1 cellular context compared by ENCODE assay signal in genomic region chr16:11871193-11871592, GRCh38.
TF ChIP-seq lines count a peak whose summit lies in the region.

No MANE protein-coding gene starts in this region.

TF ChIP-seq in IMR-90, 13 proteins besides CTCF, POLR2A, EP300 and RAD21:
- TF ChIP-seq MAFK (IDR thresholded peaks at IDR 0.05; ENCODE audit: low read depth, low read length) (no peak), MXI1 (IDR thresholded peaks at IDR 0.05; ENCODE audit: borderline replicate concordance, low read depth, low read length) (no peak), CEBPB (IDR thresholded peaks at IDR 0.05; ENCODE audit: low read depth, low read length) (no peak), MAZ (IDR thresholded peaks at IDR 0.05; ENCODE audit: borderline replicate concordance, low read depth, low read length) (no peak), ELK1 (IDR thresholded peaks at IDR 0.05; ENCODE audit: borderline replicate concordance, low read depth, low read length) (no peak), BHLHE40 (IDR thresholded peaks at IDR 0.05; ENCODE audit: low read depth, low read length) (no peak), RCOR1 (IDR thresholded peaks at IDR 0.05; ENCODE audit: insufficient replicate concordance, low read length) (no peak), CHD1 (IDR thresholded peaks at IDR 0.05; ENCODE audit: low read depth, low read length) (no peak), FOS (IDR thresholded peaks at IDR 0.05; ENCODE audit: low read depth, low read length) (no peak), USF2 (IDR thresholded peaks at IDR 0.05; ENCODE audit: low read depth, low read length) (no peak), SMC3 (IDR thresholded peaks at IDR 0.05; ENCODE audit: low read depth, low read length) (no peak), NFE2L2 (IDR thresholded peaks at IDR 0.05; ENCODE audit: low read depth, low read length) (no peak), RFX5 (IDR thresholded peaks at IDR 0.05; ENCODE audit: low read depth, low read length) (no peak)
TF ChIP-seq in IMR-90: peak in this region for 0.
